Comparison of ENCODE assay signal across 21 cellular contexts in genomic region chr2:111633139-111633538, GRCh38.
DNase-seq lines count a peak whose midpoint lies in the region; ATAC-seq and TF ChIP-seq lines count a peak whose summit lies in the region.
"Had no signal": no experiment of that assay in that cellular context is flagged by ENCODE, and none has a peak within 500 bp of the region (broad histone marks: within the 10 kb centered on the region; RNA-seq: fewer than 3 reads in every experiment).

No MANE protein-coding gene starts in this region.

- no peaks in the 10 kb centered on the region for H3K27me3 Mint-ChIP-seq in CD4-positive, CD25-positive, alpha-beta regulatory T cell
- no peaks in the 10 kb centered on the region for H3K27me3 Mint-ChIP-seq in activated T-helper 1 cell treated with anti-CD3 and anti-CD28 coated beads, Interleukin-12 subunit alpha, Interleukin-12 subunit beta, Interleukin-2, Interleukin-4 antibody, amounts not matched to agents 30 ng/mL and 10 ng/mL and 1 ng/mL, durations not matched to agents 14 hours and 24 hours and 36 hours (ENCODE audit: insufficient read depth)
- peaks cover 7 to 12% of the 10 kb centered on the region in 2 donors for H3K27me3 Mint-ChIP-seq in natural killer cell (ENCODE audit: low read depth in 2 of 2)
- H3K27me3 Mint-ChIP-seq: brain had no signal

- no peak for DNase-seq in CD4-positive, CD25-positive, alpha-beta regulatory T cell
- no peak for DNase-seq in activated T-helper 1 cell treated with anti-CD3 and anti-CD28 coated beads, Interleukin-12 subunit alpha, Interleukin-12 subunit beta, Interleukin-2, Interleukin-4 antibody, amounts not matched to agents 30 ng/mL and 10 ng/mL and 1 ng/mL, durations not matched to agents 14 hours and 24 hours and 36 hours (ENCODE audit: low spot score)
- no peak for DNase-seq in natural killer cell
- DNase-seq in glomerular visceral epithelial cell (ENCODE audit: extremely low spot score): no peak
- no peak for DNase-seq in pons (ENCODE audit: low spot score)
- no peak for DNase-seq in colonic mucosa
- DNase-seq: activated gamma-delta T cell treated with Interleukin-2 at 50 U/mL for 16 hours, DMS79 treated with DMSO at 0.1 percent for 48 hours, head of caudate nucleus, NCI-H2227 treated with DMSO at 0.1 percent for 48 hours, small intestine, stomach, transverse colon had no signal

- TF ChIP-seq CTCF in HEK293 (tag by site-specific recombination; IDR thresholded peaks at IDR 0.05) (no peak), natural killer cell (IDR thresholded peaks at IDR 0.05) (no peak), colonic mucosa (IDR thresholded peaks at IDR 0.05) (no peak)

- peaks cover 6% of the 10 kb centered on the region for H3K36me3 Mint-ChIP-seq in CD4-positive, CD25-positive, alpha-beta regulatory T cell
- peaks cover 31% of the 10 kb centered on the region for H3K36me3 Mint-ChIP-seq in activated T-helper 1 cell treated with anti-CD3 and anti-CD28 coated beads, Interleukin-12 subunit alpha, Interleukin-12 subunit beta, Interleukin-2, Interleukin-4 antibody, amounts not matched to agents 30 ng/mL and 10 ng/mL and 1 ng/mL, durations not matched to agents 14 hours and 24 hours and 36 hours (ENCODE audit: low read depth)
- peaks cover 32% of the 10 kb centered on the region for H3K36me3 Mint-ChIP-seq in natural killer cell

- H3K27ac Mint-ChIP-seq in CD4-positive, CD25-positive, alpha-beta regulatory T cell: peak overlapping the region in 2 of 3 donors; percentile 4 to 84
- H3K27ac Mint-ChIP-seq in activated T-helper 1 cell treated with anti-CD3 and anti-CD28 coated beads, Interleukin-12 subunit alpha, Interleukin-12 subunit beta, Interleukin-2, Interleukin-4 antibody, amounts not matched to agents 30 ng/mL and 10 ng/mL and 1 ng/mL, durations not matched to agents 14 hours and 24 hours and 36 hours: peak overlapping the region; percentile 89
- peak overlapping the region; percentile 78 to 88 for H3K27ac Mint-ChIP-seq in natural killer cell
- H3K27ac Mint-ChIP-seq: brain, GM23338, mesothelial cell of epicardium, WTC11 had no signal

- intact Hi-C loops in activated T-helper 1 cell treated with anti-CD3 and anti-CD28 coated beads, Interleukin-12 subunit alpha, Interleukin-12 subunit beta, Interleukin-2, Interleukin-4 antibody, amounts not matched to agents 30 ng/mL and 10 ng/mL and 1 ng/mL, durations not matched to agents 14 hours and 24 hours and 36 hours (cut with micrococcal nuclease): loop anchor here (2.0 to 5.0 kb wide), 2 partner anchors 20 to 516 kb away; no protein-coding TSS in a partner anchor
- intact Hi-C loops in natural killer cell (cut with micrococcal nuclease) (no loop called here), colonic mucosa (cut with DNase I) (no loop called here)

- peak overlapping the region in 1 of 4 donors; percentile 18 for H3K4me3 Mint-ChIP-seq in CD4-positive, CD25-positive, alpha-beta regulatory T cell
- peak overlapping the region; percentile 62 for H3K4me3 Mint-ChIP-seq in activated T-helper 1 cell treated with anti-CD3 and anti-CD28 coated beads, Interleukin-12 subunit alpha, Interleukin-12 subunit beta, Interleukin-2, Interleukin-4 antibody, amounts not matched to agents 30 ng/mL and 10 ng/mL and 1 ng/mL, durations not matched to agents 14 hours and 24 hours and 36 hours
- no peak overlapping the region for H3K4me3 Mint-ChIP-seq in natural killer cell
- H3K4me3 Mint-ChIP-seq: brain, GM23338, mesothelial cell of epicardium, neural crest cell, WTC11 had no signal

- POLR2A ChIA-PET in HEK293 (lab: Yijun Ruan, JAX): no interaction called here

- ATAC-seq in CD4-positive, CD25-positive, alpha-beta regulatory T cell (ENCODE audit: low read depth in 2 of 2): no peak
- ATAC-seq in natural killer cell: no peak
- ATAC-seq: GM23338, Panc1, WTC11 had no signal

- H3K9me3 ChIP-seq in CD4-positive, CD25-positive, alpha-beta regulatory T cell (ENCODE audit: control insufficient read depth in 2 of 2, low read length in 2 of 2): peaks cover 5 to 11% of the 10 kb centered on the region in 2 experiments
- H3K9me3 ChIP-seq in HEK293 (ENCODE audit: control insufficient read depth, insufficient read depth, low read depth, low read length): no peaks in the 10 kb centered on the region
- H3K9me3 ChIP-seq in colonic mucosa: no peaks in the 10 kb centered on the region

- CTCF ChIA-PET in HEK293 (lab: Yijun Ruan, JAX): no interaction called here

- H3K27ac ChIP-seq in CD4-positive, CD25-positive, alpha-beta regulatory T cell (ENCODE audit: insufficient read depth, low read length, poor library complexity, severe bottlenecking): no peak overlapping the region
- H3K27ac ChIP-seq in HEK293 (ENCODE audit: extremely low read depth, low read depth, low read length) (no peak overlapping the region), colonic mucosa (no peak overlapping the region)
- H3K27ac ChIP-seq: SJSA1, stomach had no signal

- no peak overlapping the region for H3K4me3 ChIP-seq in CD4-positive, CD25-positive, alpha-beta regulatory T cell (ENCODE audit: low read depth, low read length)
- H3K4me3 ChIP-seq in HEK293 (ENCODE audit: low read depth, low read length): no peak overlapping the region
- no peak overlapping the region for H3K4me3 ChIP-seq in colonic mucosa
- H3K4me3 ChIP-seq: GM23338, SJSA1, stomach, transverse colon had no signal

- H3K9ac ChIP-seq in colonic mucosa (ENCODE audit: low read depth in 2 of 2, low read length in 2 of 2): no peak overlapping the region

- H3K4me1 ChIP-seq in CD4-positive, CD25-positive, alpha-beta regulatory T cell (ENCODE audit: control insufficient read depth, insufficient read depth, low read length, poor library complexity, severe bottlenecking): peaks cover 18% of the 10 kb centered on the region
- no peaks in the 10 kb centered on the region for H3K4me1 ChIP-seq in HEK293 (ENCODE audit: control insufficient read depth, insufficient read depth, low read length)
- no peaks in the 10 kb centered on the region for H3K4me1 ChIP-seq in colonic mucosa
- H3K4me1 ChIP-seq: SJSA1, stomach, transverse colon had no signal

- peaks cover 11 to 21% (median 18%) of the 10 kb centered on the region in 4 donors for H3K4me1 Mint-ChIP-seq in CD4-positive, CD25-positive, alpha-beta regulatory T cell
- H3K4me1 Mint-ChIP-seq in activated T-helper 1 cell treated with anti-CD3 and anti-CD28 coated beads, Interleukin-12 subunit alpha, Interleukin-12 subunit beta, Interleukin-2, Interleukin-4 antibody, amounts not matched to agents 30 ng/mL and 10 ng/mL and 1 ng/mL, durations not matched to agents 14 hours and 24 hours and 36 hours (ENCODE audit: low read depth): peaks cover 31% of the 10 kb centered on the region
- peaks cover 24 to 25% of the 10 kb centered on the region in 2 donors for H3K4me1 Mint-ChIP-seq in natural killer cell
- H3K4me1 Mint-ChIP-seq: GM23338, WTC11 had no signal

- H3K36me3 ChIP-seq in CD4-positive, CD25-positive, alpha-beta regulatory T cell (ENCODE audit: control insufficient read depth, insufficient read depth, low read length): no peaks in the 10 kb centered on the region
- no peaks in the 10 kb centered on the region for H3K36me3 ChIP-seq in HEK293 (ENCODE audit: control insufficient read depth in 2 of 2, insufficient read depth in 1 of 2, low read length in 2 of 2)
- no peaks in the 10 kb centered on the region for H3K36me3 ChIP-seq in colonic mucosa
- H3K36me3 ChIP-seq: SJSA1, stomach, transverse colon had no signal

- peaks cover 0 to 26% (median 10%) of the 10 kb centered on the region in 7 donors for H3K9me3 Mint-ChIP-seq in CD4-positive, CD25-positive, alpha-beta regulatory T cell
- H3K9me3 Mint-ChIP-seq in activated T-helper 1 cell treated with anti-CD3 and anti-CD28 coated beads, Interleukin-12 subunit alpha, Interleukin-12 subunit beta, Interleukin-2, Interleukin-4 antibody, amounts not matched to agents 30 ng/mL and 10 ng/mL and 1 ng/mL, durations not matched to agents 14 hours and 24 hours and 36 hours: peaks cover 39% of the 10 kb centered on the region
- peaks cover 0 to 13% of the 10 kb centered on the region in 2 donors for H3K9me3 Mint-ChIP-seq in natural killer cell

- H3K27me3 ChIP-seq in CD4-positive, CD25-positive, alpha-beta regulatory T cell (ENCODE audit: control insufficient read depth, insufficient read depth, low read length): peaks cover 2% of the 10 kb centered on the region
- H3K27me3 ChIP-seq in colonic mucosa: no peaks in the 10 kb centered on the region
- H3K27me3 ChIP-seq: SJSA1, stomach, transverse colon had no signal

TF ChIP-seq in HEK293, 187 proteins besides CTCF, POLR2A, EP300 and RAD21:
- TF ChIP-seq EGR2 (tag by site-specific recombination; IDR thresholded peaks at IDR 0.05; ENCODE audit: low read depth): peak; percentile 57; the same call in 1 of the 2 replicates
- TF ChIP-seq ZNF169 (tag by site-specific recombination; IDR thresholded peaks at IDR 0.05): no peak
- TF ChIP-seq ZBTB7A (tag by site-specific recombination; IDR thresholded peaks at IDR 0.05; ENCODE audit: low read depth): no peak
- no peak for TF ChIP-seq ZNF350 (tag by site-specific recombination; IDR thresholded peaks at IDR 0.05)
- TF ChIP-seq ZFHX2 (tag by site-specific recombination; conservative IDR thresholded peaks at IDR 0.05): peak; percentile 72
- no peak for TF ChIP-seq ZNF302 (tag by site-specific recombination; IDR thresholded peaks at IDR 0.05; ENCODE audit: low read depth)
- no peak for TF ChIP-seq YY2 (tag by site-specific recombination; IDR thresholded peaks at IDR 0.05)
- TF ChIP-seq, protein P1, sequence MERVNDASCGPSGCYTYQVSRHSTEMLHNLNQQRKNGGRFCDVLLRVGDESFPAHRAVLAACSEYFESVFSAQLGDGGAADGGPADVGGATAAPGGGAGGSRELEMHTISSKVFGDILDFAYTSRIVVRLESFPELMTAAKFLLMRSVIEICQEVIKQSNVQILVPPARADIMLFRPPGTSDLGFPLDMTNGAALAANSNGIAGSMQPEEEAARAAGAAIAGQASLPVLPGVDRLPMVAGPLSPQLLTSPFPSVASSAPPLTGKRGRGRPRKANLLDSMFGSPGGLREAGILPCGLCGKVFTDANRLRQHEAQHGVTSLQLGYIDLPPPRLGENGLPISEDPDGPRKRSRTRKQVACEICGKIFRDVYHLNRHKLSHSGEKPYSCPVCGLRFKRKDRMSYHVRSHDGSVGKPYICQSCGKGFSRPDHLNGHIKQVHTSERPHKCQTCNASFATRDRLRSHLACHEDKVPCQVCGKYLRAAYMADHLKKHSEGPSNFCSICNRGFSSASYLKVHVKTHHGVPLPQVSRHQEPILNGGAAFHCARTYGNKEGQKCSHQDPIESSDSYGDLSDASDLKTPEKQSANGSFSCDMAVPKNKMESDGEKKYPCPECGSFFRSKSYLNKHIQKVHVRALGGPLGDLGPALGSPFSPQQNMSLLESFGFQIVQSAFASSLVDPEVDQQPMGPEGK (tag by site-specific recombination; IDR thresholded peaks at IDR 0.05): no peak
- TF ChIP-seq ZNF707 (tag by site-specific recombination; IDR thresholded peaks at IDR 0.05): no peak
- no peak for TF ChIP-seq ZNF202 (tag by site-specific recombination; IDR thresholded peaks at IDR 0.05; ENCODE audit: borderline replicate concordance)
- TF ChIP-seq ZNF37A (tag by site-specific recombination; IDR thresholded peaks at IDR 0.05): no peak
